Comparison of ENCODE assay signal across 15 cellular contexts in the genomic region with DNA sequence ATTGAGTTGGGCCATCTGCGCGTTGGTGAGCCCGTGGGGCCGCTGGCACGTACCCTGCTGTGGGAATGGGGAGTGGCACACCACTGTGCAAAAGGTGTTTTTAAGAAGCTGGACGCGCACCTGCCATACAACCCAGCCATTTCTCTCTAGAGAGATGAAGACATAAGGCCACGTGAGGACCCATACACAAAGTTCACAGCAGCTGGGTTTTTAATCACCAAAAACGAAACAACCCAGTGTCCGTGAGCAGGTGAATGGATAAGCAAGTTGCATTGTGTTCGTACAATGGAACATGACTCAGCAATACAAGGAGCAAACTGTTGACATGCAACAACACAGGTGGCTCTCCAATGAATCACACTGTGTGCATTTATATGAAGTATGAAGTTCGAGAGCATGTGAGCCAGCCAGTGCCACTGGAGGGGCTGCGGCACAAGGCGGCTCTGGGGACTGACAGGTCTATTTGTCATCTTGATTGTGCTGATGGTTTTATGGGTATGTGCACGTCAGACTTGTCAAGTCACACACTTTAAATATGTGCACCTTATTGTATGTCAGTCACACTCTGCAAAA. TPM values are rescaled to one million over a fixed set of nuclear protein-coding genes. Genes with fewer than 3 reads are reported as not detected.
A peak's percentile ranks its signal among the peaks of the same experiment; 100 is the strongest.
DNase-seq lines count a peak whose midpoint lies in the region; ATAC-seq, FAIRE-seq and TF ChIP-seq lines count a peak whose summit lies in the region.
"Had no signal": no experiment of that assay in that cellular context is flagged by ENCODE, and none has a peak within 500 bp of the region (broad histone marks: within the 10 kb centered on the region; RNA-seq: fewer than 3 reads in every experiment).

No MANE protein-coding gene starts in this region.

- no peaks in the 10 kb centered on the region; the same call in 1 of the 2 replicates for H3K4me1 Mint-ChIP-seq in WTC11
- H3K4me1 Mint-ChIP-seq: activated naive CD8-positive, alpha-beta T cell treated with anti-CD3 and anti-CD28 coated beads for 36 hours had no signal

- no peaks in the 10 kb centered on the region; the same call in 1 of the 2 replicates for H3K27me3 Mint-ChIP-seq in WTC11 (ENCODE audit: low read depth)

- TF ChIP-seq CTCF in WTC11 (IDR thresholded peaks at IDR 0.05), result no peak

- in situ Hi-C loops in G401 (cut with HindIII; ENCODE audit: low sequenced_read_pairs), result no loop called here

- CTCF ChIA-PET in WTC11 (lab: Charles Lee), result no interaction called here

- no peaks in the 10 kb centered on the region for H3K4me1 ChIP-seq in small intestine (ENCODE audit: control insufficient read depth in 2 of 2, insufficient read depth in 1 of 2, low read depth in 1 of 2, low read length in 1 of 2)
- H3K4me1 ChIP-seq: colonic mucosa, upper lobe of right lung had no signal

- WGBS in small intestine, 3 donors, result 15 to 53% (median 32%) methylated on average over 15 of the region's 15 CpGs

- H3K27ac Mint-ChIP-seq in WTC11, result peak overlapping the region; percentile 34; the same call in 1 of the 2 replicates
- H3K27ac Mint-ChIP-seq: activated naive CD8-positive, alpha-beta T cell treated with anti-CD3 and anti-CD28 coated beads for 36 hours had no signal

- H3K4me3 Mint-ChIP-seq in WTC11, result no peak overlapping the region
- H3K4me3 Mint-ChIP-seq: activated naive CD8-positive, alpha-beta T cell treated with anti-CD3 and anti-CD28 coated beads for 36 hours; neural crest cell had no signal

- H3K9me3 Mint-ChIP-seq in WTC11, result no peaks in the 10 kb centered on the region
- H3K9me3 Mint-ChIP-seq: activated naive CD8-positive, alpha-beta T cell treated with anti-CD3 and anti-CD28 coated beads for 36 hours; neural crest cell had no signal

- no peaks in the 10 kb centered on the region for H3K9me3 ChIP-seq in small intestine (ENCODE audit: control insufficient read depth, low read depth)
- H3K9me3 ChIP-seq: colonic mucosa, upper lobe of right lung had no signal

- H3K4me3 ChIP-seq in small intestine (ENCODE audit: low read depth in 1 of 2, low read length in 2 of 2), result no peak overlapping the region
- H3K4me3 ChIP-seq: colonic mucosa, upper lobe of right lung had no signal

- peak; percentile 43 to 51 for ATAC-seq in activated CD4-positive, CD25-positive, alpha-beta regulatory T cell treated with anti-CD3 and anti-CD28 coated beads, Interleukin-2, amount 50 U/mL, for 24 hours
- ATAC-seq in WTC11, result no peak
- ATAC-seq: Panc1, upper lobe of right lung had no signal

- H3K36me3 ChIP-seq in small intestine (ENCODE audit: control insufficient read depth in 2 of 2, insufficient read depth in 2 of 2, low read length in 2 of 2), result no peaks in the 10 kb centered on the region
- H3K36me3 ChIP-seq: colonic mucosa, upper lobe of right lung had no signal

- H3K36me3 Mint-ChIP-seq in WTC11, result no peaks in the 10 kb centered on the region
- H3K36me3 Mint-ChIP-seq: activated naive CD8-positive, alpha-beta T cell treated with anti-CD3 and anti-CD28 coated beads for 36 hours had no signal

- DNase-seq in activated CD4-positive, CD25-positive, alpha-beta regulatory T cell treated with anti-CD3 and anti-CD28 coated beads, Interleukin-2, amount 50 U/mL, for 72 hours, result no peak
- DNase-seq in NCI-H2107 (lab: John Stamatoyannopoulos, UW) (peak; percentile 88), WTC11 (ENCODE audit: low spot score) (no peak), small intestine (peak; percentile 86), G401 (ENCODE audit: low spot score) (no peak), MV-4-11 (lab: John Stamatoyannopoulos, UW) (no peak), HUDEP-2 (lab: John Stamatoyannopoulos, UW; ENCODE audit: unreplicated experiment in 76 of 76) (no peak)
- DNase-seq: activated naive CD8-positive, alpha-beta T cell treated with anti-CD3 and anti-CD28 coated beads for 36 hours; colonic mucosa; upper lobe of right lung had no signal

- FAIRE-seq in small intestine (lab: Jason Lieb, UNC), result no peak

- no peak overlapping the region for H3K27ac ChIP-seq in small intestine (ENCODE audit: low read depth in 1 of 2, low read length in 1 of 2)
- H3K27ac ChIP-seq: colonic mucosa, upper lobe of right lung had no signal

- peaks cover 0 to 3% of the 10 kb centered on the region in 2 donors for H3K27me3 ChIP-seq in small intestine (ENCODE audit: control insufficient read depth in 2 of 2, insufficient read depth in 2 of 2, low read length in 2 of 2)
- H3K27me3 ChIP-seq: colonic mucosa, upper lobe of right lung had no signal

- POLR2A ChIA-PET in WTC11 (lab: Charles Lee), result no interaction called here

TF ChIP-seq in WTC11, 78 proteins besides CTCF, POLR2A, EP300 and RAD21 (continues in another document):
- TF ChIP-seq ETV6 (CRISPR knock-in tag; IDR thresholded peaks at IDR 0.05), result no peak
- TF ChIP-seq, protein P1, sequence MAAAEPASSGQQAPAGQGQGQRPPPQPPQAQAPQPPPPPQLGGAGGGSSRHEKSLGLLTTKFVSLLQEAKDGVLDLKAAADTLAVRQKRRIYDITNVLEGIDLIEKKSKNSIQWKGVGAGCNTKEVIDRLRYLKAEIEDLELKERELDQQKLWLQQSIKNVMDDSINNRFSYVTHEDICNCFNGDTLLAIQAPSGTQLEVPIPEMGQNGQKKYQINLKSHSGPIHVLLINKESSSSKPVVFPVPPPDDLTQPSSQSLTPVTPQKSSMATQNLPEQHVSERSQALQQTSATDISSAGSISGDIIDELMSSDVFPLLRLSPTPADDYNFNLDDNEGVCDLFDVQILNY (CRISPR knock-in tag; IDR thresholded peaks at IDR 0.05), result no peak
- no peak for TF ChIP-seq SMAD4 (CRISPR knock-in tag; IDR thresholded peaks at IDR 0.05)
- no peak for TF ChIP-seq TP53 (CRISPR knock-in tag; IDR thresholded peaks at IDR 0.05)
- no peak for TF ChIP-seq NR2C2 (CRISPR knock-in tag; IDR thresholded peaks at IDR 0.05)
- TF ChIP-seq NR1H2 (CRISPR knock-in tag; IDR thresholded peaks at IDR 0.05), result no peak
- TF ChIP-seq NFATC4 (CRISPR knock-in tag; IDR thresholded peaks at IDR 0.05), result no peak
- TF ChIP-seq JAZF1 (CRISPR knock-in tag; IDR thresholded peaks at IDR 0.05), result no peak
- TF ChIP-seq ATF1 (CRISPR knock-in tag; IDR thresholded peaks at IDR 0.05), result no peak
- TF ChIP-seq ZNF423 (CRISPR knock-in tag; IDR thresholded peaks at IDR 0.05), result no peak
- TF ChIP-seq, protein P2, sequence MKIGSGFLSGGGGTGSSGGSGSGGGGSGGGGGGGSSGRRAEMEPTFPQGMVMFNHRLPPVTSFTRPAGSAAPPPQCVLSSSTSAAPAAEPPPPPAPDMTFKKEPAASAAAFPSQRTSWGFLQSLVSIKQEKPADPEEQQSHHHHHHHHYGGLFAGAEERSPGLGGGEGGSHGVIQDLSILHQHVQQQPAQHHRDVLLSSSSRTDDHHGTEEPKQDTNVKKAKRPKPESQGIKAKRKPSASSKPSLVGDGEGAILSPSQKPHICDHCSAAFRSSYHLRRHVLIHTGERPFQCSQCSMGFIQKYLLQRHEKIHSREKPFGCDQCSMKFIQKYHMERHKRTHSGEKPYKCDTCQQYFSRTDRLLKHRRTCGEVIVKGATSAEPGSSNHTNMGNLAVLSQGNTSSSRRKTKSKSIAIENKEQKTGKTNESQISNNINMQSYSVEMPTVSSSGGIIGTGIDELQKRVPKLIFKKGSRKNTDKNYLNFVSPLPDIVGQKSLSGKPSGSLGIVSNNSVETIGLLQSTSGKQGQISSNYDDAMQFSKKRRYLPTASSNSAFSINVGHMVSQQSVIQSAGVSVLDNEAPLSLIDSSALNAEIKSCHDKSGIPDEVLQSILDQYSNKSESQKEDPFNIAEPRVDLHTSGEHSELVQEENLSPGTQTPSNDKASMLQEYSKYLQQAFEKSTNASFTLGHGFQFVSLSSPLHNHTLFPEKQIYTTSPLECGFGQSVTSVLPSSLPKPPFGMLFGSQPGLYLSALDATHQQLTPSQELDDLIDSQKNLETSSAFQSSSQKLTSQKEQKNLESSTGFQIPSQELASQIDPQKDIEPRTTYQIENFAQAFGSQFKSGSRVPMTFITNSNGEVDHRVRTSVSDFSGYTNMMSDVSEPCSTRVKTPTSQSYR (CRISPR knock-in tag; IDR thresholded peaks at IDR 0.05), result no peak
- no peak for TF ChIP-seq ZNF396 (CRISPR knock-in tag; IDR thresholded peaks at IDR 0.05; ENCODE audit: borderline replicate concordance)
- TF ChIP-seq GTF2I (CRISPR knock-in tag; conservative IDR thresholded peaks at IDR 0.05), result no peak
- no peak for TF ChIP-seq ELF4 (CRISPR knock-in tag; IDR thresholded peaks at IDR 0.05; ENCODE audit: low read depth)

RNA-seq across cellular contexts. Expression of a gene that starts 30.6 kb away (rescaled TPM):
- 10.2 to 10.7 TPM (median 10.3 TPM) in 3 replicates for total RNA-seq in WTC11 (2021)
- polyA plus RNA-seq in small intestine, result under 1 TPM in 1 of 3 donors, not detected in 2; 0.36 TPM
- total RNA-seq in G401 (2014; rRNA removed; shearing (Covaris generic)), result 0.62 and 1.4 TPM in 2 replicates
- total RNA-seq: colonic mucosa had no signal

RNA-seq across cellular contexts. Expression of a gene that starts 45.8 kb away (rescaled TPM):
- 79.9 to 90.4 TPM (median 81.3 TPM) in 3 replicates for total RNA-seq in WTC11 (2021)
- 10 to 100 TPM; 63.1 to 84.6 (median 70.8) TPM for polyA plus RNA-seq in small intestine
- total RNA-seq in G401 (2014; rRNA removed; shearing (Covaris generic)), result 73.9 and 83.5 TPM in 2 replicates

RNA-seq across cellular contexts. Expression of a gene that starts 50.1 kb away (rescaled TPM):
- total RNA-seq in WTC11 (2021), result not detected in 3 replicates
- polyA plus RNA-seq in small intestine, result under 1 TPM in 1 of 3 donors, not detected in 2; 0.19 TPM
- not detected in 2 replicates for total RNA-seq in G401 (2014; rRNA removed; shearing (Covaris generic))
- total RNA-seq: activated CD8-positive, alpha-beta memory T cell treated with anti-CD3 and anti-CD28 coated beads for 36 hours; neural crest cell; T-helper 2 cell treated with Interferon-gamma antibody and Interleukin-4, amounts not matched to agents 100 ng/mL and 5 ng/mL, for 36 hours had no signal

RNA-seq across cellular contexts. Expression of a gene that starts 54.7 kb away (rescaled TPM):
- 0.13 to 0.16 TPM (median 0.16 TPM) in 3 replicates for total RNA-seq in WTC11 (2021)
- polyA plus RNA-seq in small intestine, result under 1 TPM in 1 of 3 donors, not detected in 2; 0.03 TPM
- not detected in 2 replicates for total RNA-seq in G401 (2014; rRNA removed; shearing (Covaris generic))
- total RNA-seq: colonic mucosa had no signal

Comparison
In these comparisons a context has a peak if more than half of its experiments do, and no peak if none do; other contexts are left out.
1. DNase-seq: peak in NCI-H2107 (single experiment) and small intestine (single experiment); none in activated CD4-positive, CD25-positive, alpha-beta regulatory T cell treated with anti-CD3 and anti-CD28 coated beads, Interleukin-2, amount 50 U/mL, for 72 hours (single experiment), WTC11 (single experiment), G401 (single experiment), MV-4-11 (single experiment) and HUDEP-2 (0 of 76).